Comparison of ENCODE assay signal across 21 cellular contexts in genomic region chr17:55720917-55721836, GRCh38. TPM values are rescaled to one million over a fixed set of nuclear protein-coding genes. Genes with fewer than 3 reads are reported as not detected.
DNase-seq lines count a peak whose midpoint lies in the region; ATAC-seq, FAIRE-seq and TF ChIP-seq lines count a peak whose summit lies in the region.
"Had no signal": no experiment of that assay in that cellular context is flagged by ENCODE, and none has a peak within 500 bp of the region (broad histone marks: within the 10 kb centered on the region; RNA-seq: fewer than 3 reads in every experiment).

No MANE protein-coding gene starts in this region.

- peaks cover 20 to 37% of the 10 kb centered on the region in 2 donors for H3K27me3 Mint-ChIP-seq in CD4-positive, alpha-beta memory T cell

- H3K4me2 ChIP-seq in BLaER1 (peak overlapping the region; percentile 50), smooth muscle cell (peak overlapping the region; percentile 91)

- H3K4me3 ChIP-seq in BLaER1 (no peak overlapping the region), left lung (peak overlapping the region; percentile 19 to 42), smooth muscle cell (peak overlapping the region; percentile 47)
- H3K4me3 ChIP-seq in CD4-positive, alpha-beta memory T cell (ENCODE audit: low read length in 2 of 2): no peak overlapping the region
- H3K4me3 ChIP-seq: GM12878 had no signal

- H3K9me3 ChIP-seq in BLaER1: no peaks in the 10 kb centered on the region
- H3K9me3 ChIP-seq in left lung: no peaks in the 10 kb centered on the region
- H3K9me3 ChIP-seq in smooth muscle cell (replicated peaks; ENCODE audit: low read depth): no peaks in the 10 kb centered on the region
- no peaks in the 10 kb centered on the region for H3K9me3 ChIP-seq in CD4-positive, alpha-beta memory T cell (ENCODE audit: control insufficient read depth in 1 of 2, low read length in 2 of 2)
- H3K9me3 ChIP-seq: gastrocnemius medialis, SK-N-SH had no signal

- DNase-seq in left lung (no peak), smooth muscle cell (lab: John Stamatoyannopoulos, UW; ENCODE audit: unreplicated experiment) (no peak), GM12891 (ENCODE audit: insufficient read length, low spot score) (no peak)
- DNase-seq in CD4-positive, alpha-beta memory T cell: no peak
- DNase-seq: activated CD4-positive, alpha-beta T cell treated with anti-CD3 and anti-CD28 coated beads for 1 hour; activated effector memory CD4-positive, alpha-beta T cell treated with anti-CD3 and anti-CD28 coated beads, Interleukin-2, amount 50 U/mL, for 16 hours; amygdala; gastrocnemius medialis; GOT3; MV-4-11; NCI-H526 treated with DMSO at 0.1 percent for 48 hours; SK-N-SH; stimulated activated naive CD8-positive, alpha-beta T cell treated with anti-CD3 and anti-CD28 coated beads, Interleukin-15, Interleukin-2, amounts not matched to agents 100 U/mL and 50 U/mL, for 24 hours; T-helper 9 cell had no signal

- FAIRE-seq in GM12891 (lab: Jason Lieb, UNC): no peak
- FAIRE-seq: G401.6, GM12878 had no signal

- H4K20me1 ChIP-seq in BLaER1 (no peaks in the 10 kb centered on the region), smooth muscle cell (ENCODE audit: low read depth) (no peaks in the 10 kb centered on the region)

- TF ChIP-seq CTCF in VCaP (conservative IDR thresholded peaks at IDR 0.05) (peak; percentile 12; the same call in 1 of the 2 replicates), left lung (IDR thresholded peaks at IDR 0.05) (no peak), smooth muscle cell (IDR thresholded peaks at IDR 0.05; ENCODE audit: borderline replicate concordance, insufficient read depth, poor library complexity, severe bottlenecking) (no peak)

- TF ChIP-seq POLR2A in GM12891 (IDR thresholded peaks at IDR 0.05; ENCODE audit: low read depth, low read length): no peak

- no peaks in the 10 kb centered on the region for H3K36me3 Mint-ChIP-seq in CD4-positive, alpha-beta memory T cell
- H3K36me3 Mint-ChIP-seq: memory B cell had no signal

- no peaks in the 10 kb centered on the region for H3K4me1 Mint-ChIP-seq in CD4-positive, alpha-beta memory T cell

- intact Hi-C loops in left lung (cut with DNase I): no loop called here
- intact Hi-C loops in CD4-positive, alpha-beta memory T cell (cut with micrococcal nuclease): no loop called here

- peaks cover 30% of the 10 kb centered on the region for H3F3A ChIP-seq in smooth muscle cell (ENCODE audit: low read depth)

- POLR2A ChIA-PET in CD4-positive, alpha-beta memory T cell (lab: Charles Lee; ENCODE audit: partially characterized antibody): no interaction called here

- H3K27ac Mint-ChIP-seq in CD4-positive, alpha-beta memory T cell: no peak overlapping the region
- H3K27ac Mint-ChIP-seq: memory B cell had no signal

- H3K27ac ChIP-seq in BLaER1 (no peak overlapping the region), VCaP (peak overlapping the region; percentile 12; the same call in 1 of the 2 replicates), left lung (peak overlapping the region; percentile 64 to 75), smooth muscle cell (ENCODE audit: low read depth) (peak overlapping the region; percentile 83)
- no peak overlapping the region for H3K27ac ChIP-seq in CD4-positive, alpha-beta memory T cell (ENCODE audit: low read depth, low read length)

- CTCF ChIA-PET in CD4-positive, alpha-beta memory T cell (lab: Charles Lee; ENCODE audit: partially characterized antibody): interaction anchor here (0.8 to 2.9 kb wide), 5 partner anchors 8 to 195 kb away, joined by 3 to 16 read pairs (median 6); partner anchors contain the start of gene PCTP

- no peaks in the 10 kb centered on the region for H3K27me3 ChIP-seq in BLaER1
- H3K27me3 ChIP-seq in left lung: peaks cover 0 to 12% of the 10 kb centered on the region in 2 donors
- H3K27me3 ChIP-seq in smooth muscle cell (ENCODE audit: low read depth): no peaks in the 10 kb centered on the region
- H3K27me3 ChIP-seq in CD4-positive, alpha-beta memory T cell (ENCODE audit: insufficient read depth, low read length): no peaks in the 10 kb centered on the region
- H3K27me3 ChIP-seq: gastrocnemius medialis had no signal

- peak overlapping the region; percentile 59 for H2AFZ ChIP-seq in smooth muscle cell (ENCODE audit: low read depth)

- WGBS in smooth muscle cell (ENCODE audit: low lambda C conversion rate): 23% methylated on average over 6 of the region's 6 CpGs

- no peak overlapping the region for H3K9ac ChIP-seq in BLaER1
- H3K9ac ChIP-seq in smooth muscle cell (ENCODE audit: low read depth): peak overlapping the region; percentile 59
- H3K9ac ChIP-seq: SK-N-SH had no signal

- ATAC-seq in left lung: no peak
- ATAC-seq in GM21786 (IDR thresholded peaks at IDR 0.05; ENCODE audit: unreplicated experiment): no peak
- ATAC-seq in GM21737 (IDR thresholded peaks at IDR 0.05; ENCODE audit: unreplicated experiment): no peak
- ATAC-seq: gastrocnemius medialis; GM12878; stimulated activated naive CD8-positive, alpha-beta T cell treated with anti-CD3 and anti-CD28 coated beads, Interleukin-15, Interleukin-2, amounts not matched to agents 100 U/mL and 50 U/mL, for 24 hours had no signal

- H3K36me3 ChIP-seq in BLaER1 (no peaks in the 10 kb centered on the region), left lung (no peaks in the 10 kb centered on the region), smooth muscle cell (ENCODE audit: low read depth) (no peaks in the 10 kb centered on the region)
- no peaks in the 10 kb centered on the region for H3K36me3 ChIP-seq in CD4-positive, alpha-beta memory T cell (ENCODE audit: insufficient read depth, low read length)
- H3K36me3 ChIP-seq: gastrocnemius medialis had no signal

- H3K9me3 Mint-ChIP-seq in CD4-positive, alpha-beta memory T cell: no peaks in the 10 kb centered on the region
- H3K9me3 Mint-ChIP-seq: memory B cell had no signal

- H3K4me1 ChIP-seq in BLaER1: peaks cover 41% of the 10 kb centered on the region
- H3K4me1 ChIP-seq in left lung: no peaks in the 10 kb centered on the region
- H3K4me1 ChIP-seq in smooth muscle cell (ENCODE audit: low read depth): peaks cover 23% of the 10 kb centered on the region
- H3K4me1 ChIP-seq in CD4-positive, alpha-beta memory T cell (ENCODE audit: insufficient read depth, low read length): no peaks in the 10 kb centered on the region

- peaks cover 4% of the 10 kb centered on the region for H3K79me2 ChIP-seq in smooth muscle cell (ENCODE audit: low read depth)

- H3K4me3 Mint-ChIP-seq in CD4-positive, alpha-beta memory T cell: no peak overlapping the region
- H3K4me3 Mint-ChIP-seq: memory B cell had no signal

TF ChIP-seq in GM12891, 5 proteins besides CTCF, POLR2A, EP300 and RAD21:
- no peak for TF ChIP-seq POLR2AphosphoS5 (IDR thresholded peaks at IDR 0.05; ENCODE audit: low read depth, low read length)
- TF ChIP-seq POU2F2 (IDR thresholded peaks at IDR 0.05; ENCODE audit: low read depth, low read length): no peak
- TF ChIP-seq PAX5 (IDR thresholded peaks at IDR 0.05; ENCODE audit: insufficient read depth, low read length, severe bottlenecking): no peak
- TF ChIP-seq TAF1 (IDR thresholded peaks at IDR 0.05; ENCODE audit: low read depth, low read length): no peak
- no peak for TF ChIP-seq SPI1 (IDR thresholded peaks at IDR 0.05; ENCODE audit: low read depth, low read length)

RNA-seq across cellular contexts. Expression of gene TMEM100, which starts 1.5 kb away (rescaled TPM):
- total RNA-seq in left lung: 100 to 1,000 TPM in 1 of 2 donors, 10 to 100 TPM in 1; 63.1 to 164 TPM
- 2.9 and 4.5 TPM in 2 replicates for total RNA-seq in smooth muscle cell
- 1.9 and 2.0 TPM in 2 replicates for polyA plus RNA-seq in smooth muscle cell
- not detected for total RNA-seq in CD4-positive, alpha-beta memory T cell
- not detected for polyA plus RNA-seq in CD4-positive, alpha-beta memory T cell
- not detected for polyA plus RNA-seq in GM12891 (2012; ENCODE audit: low read depth, missing spikeins)
- total RNA-seq: GM12878 had no signal
- polyA plus RNA-seq: GM12878 had no signal

RNA-seq across cellular contexts. Expression of gene PCTP, which starts 29.7 kb away (rescaled TPM):
- total RNA-seq in left lung (10 to 100 TPM; 22.9 to 23.6 TPM), smooth muscle cell (15.1 and 16.0 TPM in 2 replicates)
- polyA plus RNA-seq in smooth muscle cell: 14.4 and 18.7 TPM in 2 replicates
- 1 to 10 TPM; 2.7 to 3.3 TPM for total RNA-seq in CD4-positive, alpha-beta memory T cell
- polyA plus RNA-seq in CD4-positive, alpha-beta memory T cell: 1 to 10 TPM; 2.3 to 4.7 TPM
- polyA plus RNA-seq in GM12891 (2012; ENCODE audit: low read depth, missing spikeins): 6.1 TPM

Comparison
In these comparisons a context has a peak if more than half of its experiments do, and no peak if none do; other contexts are left out.
1. H3K27ac ChIP-seq: peak in VCaP (single experiment), left lung (2 of 2) and smooth muscle cell (single experiment); none in BLaER1 (single experiment) and CD4-positive, alpha-beta memory T cell (single experiment).
2. H3K4me3 ChIP-seq: peak in left lung (2 of 2) and smooth muscle cell (single experiment); none in BLaER1 (single experiment) and CD4-positive, alpha-beta memory T cell (0 of 2).
3. RNA of gene TMEM100, which starts 1.5 kb away (total RNA-seq): 63.1 to 164 TPM in left lung; 2.9 to 4.5 TPM in smooth muscle cell and not detected in CD4-positive, alpha-beta memory T cell; every median in the first group is over 10 times any median in the second.